ENCODE assay signal across 8 cellular contexts in genomic region chr2:197287596-197287932, GRCh38. TPM values are rescaled to one million over a fixed set of nuclear protein-coding genes. Genes with fewer than 3 reads are reported as not detected.
DNase-seq lines count a peak whose midpoint lies in the region; ATAC-seq and TF ChIP-seq lines count a peak whose summit lies in the region.
"Not testable (repeated sequence)": the region's sequence is repeated elsewhere in the genome, so short reads cannot be mapped to it uniquely, and the experiment has no call there.

No MANE protein-coding gene starts in this region.

- H3K9me3 Mint-ChIP-seq in activated CD4-positive, alpha-beta T cell treated with anti-CD3 and anti-CD28 coated beads for 36 hours (ENCODE audit: low read depth); activated naive CD8-positive, alpha-beta T cell treated with anti-CD3 and anti-CD28 coated beads, Interleukin-2, amount 50 U/mL, for 24 hours: not testable (repeated sequence)

- H3K9ac ChIP-seq in rectal smooth muscle tissue (ENCODE audit: low read length) = not testable (repeated sequence)

- CTCF ChIA-PET in activated CD4-positive, alpha-beta T cell treated with anti-CD3 and anti-CD28 coated beads for 36 hours (lab: Charles Lee) = interaction anchor here (0.7 to 2.5 kb wide), 9 partner anchors 8 to 97 kb away, joined by 3 to 8 read pairs (median 4); no protein-coding TSS in a partner anchor

- H3K4me3 Mint-ChIP-seq in activated CD4-positive, alpha-beta T cell treated with anti-CD3 and anti-CD28 coated beads for 36 hours = peak overlapping the region; percentile 65
- peak overlapping the region; percentile 65 for H3K4me3 Mint-ChIP-seq in activated naive CD8-positive, alpha-beta T cell treated with anti-CD3 and anti-CD28 coated beads, Interleukin-2, amount 50 U/mL, for 24 hours

- not testable (repeated sequence) for H3K36me3 ChIP-seq in gastroesophageal sphincter; rectal smooth muscle tissue (ENCODE audit: control insufficient read depth, insufficient read depth, low read length); uterus

- H3K9me3 ChIP-seq in gastroesophageal sphincter, uterus: not testable (repeated sequence)

- H3K27me3 ChIP-seq in gastroesophageal sphincter; rectal smooth muscle tissue (ENCODE audit: control insufficient read depth, insufficient read depth, low read length); uterus: not testable (repeated sequence)

- TF ChIP-seq CTCF in gastroesophageal sphincter (IDR thresholded peaks at IDR 0.05); uterus (IDR thresholded peaks at IDR 0.05): not testable (repeated sequence)

- intact Hi-C loops in activated CD4-positive, alpha-beta T cell treated with anti-CD3 and anti-CD28 coated beads for 36 hours (cut with DNase I, micrococcal nuclease) = loop anchor here (1.0 to 2.0 kb wide), 4 partner anchors 17 to 89 kb away; no protein-coding TSS in a partner anchor
- intact Hi-C loops in uterus (cut with DNase I; ENCODE audit: low total_unique reads) = not testable (repeated sequence)

- TF ChIP-seq POLR2A in gastroesophageal sphincter (IDR thresholded peaks at IDR 0.05); uterus (IDR thresholded peaks at IDR 0.05): not testable (repeated sequence)

- H3K27ac ChIP-seq in gastroesophageal sphincter (peak overlapping the region in 3 of 4 donors; percentile 65 to 71 (median 68)), rectal smooth muscle tissue (ENCODE audit: low read depth, low read length) (peak overlapping the region; percentile 73), uterus (peak overlapping the region; percentile 60 to 67)

- 81% methylated on average over 5 of the region's 7 CpGs; no CpG with 5 or more reads in 1 of the 2 donors for WGBS in gastroesophageal sphincter (ENCODE audit: low coverage in 1 of 2), 2 donors

- H3K4me1 ChIP-seq in gastroesophageal sphincter = peaks cover 0 to 30% (median 4%) of the 10 kb centered on the region in 3 donors
- not testable (repeated sequence) for H3K4me1 ChIP-seq in rectal smooth muscle tissue (ENCODE audit: control insufficient read depth, insufficient read depth, low read length); uterus

- TF ChIP-seq EP300 in gastroesophageal sphincter (IDR thresholded peaks at IDR 0.05) = not testable (repeated sequence)

- peaks cover 81% of the 10 kb centered on the region for H3K4me1 Mint-ChIP-seq in activated CD4-positive, alpha-beta T cell treated with anti-CD3 and anti-CD28 coated beads for 36 hours
- peaks cover 89% of the 10 kb centered on the region for H3K4me1 Mint-ChIP-seq in activated naive CD8-positive, alpha-beta T cell treated with anti-CD3 and anti-CD28 coated beads, Interleukin-2, amount 50 U/mL, for 24 hours

- H3K27me3 Mint-ChIP-seq in activated CD4-positive, alpha-beta T cell treated with anti-CD3 and anti-CD28 coated beads for 36 hours; activated naive CD8-positive, alpha-beta T cell treated with anti-CD3 and anti-CD28 coated beads, Interleukin-2, amount 50 U/mL, for 24 hours: not testable (repeated sequence)

- POLR2A ChIA-PET in activated CD4-positive, alpha-beta T cell treated with anti-CD3 and anti-CD28 coated beads for 36 hours (lab: Charles Lee) = interaction anchor here (1.3 kb wide), 1 partner anchor 18 kb away, joined by 4 read pairs; no protein-coding TSS in a partner anchor

- not testable (repeated sequence) for DNase-seq in activated CD4-positive, alpha-beta T cell treated with anti-CD3 and anti-CD28 coated beads for 36 hours; activated naive CD8-positive, alpha-beta T cell treated with anti-CD3 and anti-CD28 coated beads, Interleukin-2, amount 50 U/mL, for 24 hours; uterus

- H3K27ac Mint-ChIP-seq in activated CD4-positive, alpha-beta T cell treated with anti-CD3 and anti-CD28 coated beads for 36 hours = peak overlapping the region; percentile 100
- H3K27ac Mint-ChIP-seq in activated naive CD8-positive, alpha-beta T cell treated with anti-CD3 and anti-CD28 coated beads, Interleukin-2, amount 50 U/mL, for 24 hours = peak overlapping the region; percentile 93

- ATAC-seq in GM18517 (IDR thresholded peaks at IDR 0.05; ENCODE audit: unreplicated experiment) = peak; percentile 26
- ATAC-seq in GM21576 (IDR thresholded peaks at IDR 0.05; ENCODE audit: unreplicated experiment) = peak; percentile 9
- ATAC-seq in HG03442 (IDR thresholded peaks at IDR 0.05; ENCODE audit: unreplicated experiment) = peak; percentile 14
- peak; percentile 16 for ATAC-seq in activated CD4-positive, alpha-beta T cell treated with anti-CD3 and anti-CD28 coated beads for 36 hours
- ATAC-seq in activated naive CD8-positive, alpha-beta T cell treated with anti-CD3 and anti-CD28 coated beads, Interleukin-2, amount 50 U/mL, for 24 hours; gastroesophageal sphincter: not testable (repeated sequence)

- peaks cover 45% of the 10 kb centered on the region for H3K36me3 Mint-ChIP-seq in activated CD4-positive, alpha-beta T cell treated with anti-CD3 and anti-CD28 coated beads for 36 hours (ENCODE audit: low read depth)
- peaks cover 31% of the 10 kb centered on the region for H3K36me3 Mint-ChIP-seq in activated naive CD8-positive, alpha-beta T cell treated with anti-CD3 and anti-CD28 coated beads, Interleukin-2, amount 50 U/mL, for 24 hours (ENCODE audit: low read depth)

- not testable (repeated sequence) for H3K4me3 ChIP-seq in gastroesophageal sphincter; rectal smooth muscle tissue (ENCODE audit: low read length); uterus

RNA-seq across cellular contexts. Expression of gene ANKRD44, which starts 23.0 kb away (rescaled TPM):
- total RNA-seq in activated CD4-positive, alpha-beta T cell treated with anti-CD3 and anti-CD28 coated beads for 36 hours = 100 to 1,000 TPM; 122 to 181 TPM
- total RNA-seq in gastroesophageal sphincter (10 to 100 TPM; 24.4 to 51.8 (median 35.7) TPM), uterus (10 to 100 TPM; 14.4 to 71.5 (median 23.2) TPM)
